8 cellular contexts compared by ENCODE assay signal in genomic region chr20:50103464-50104107, GRCh38. TPM values are rescaled to one million over a fixed set of nuclear protein-coding genes. Genes with fewer than 3 reads are reported as not detected.
DNase-seq lines count a peak whose midpoint lies in the region; ATAC-seq and TF ChIP-seq lines count a peak whose summit lies in the region.
"Not testable (repeated sequence)": the region's sequence is repeated elsewhere in the genome, so short reads cannot be mapped to it uniquely, and the experiment has no call there.

No MANE protein-coding gene starts in this region.

- peaks cover 48% of the 10 kb centered on the region; the same call in 1 of the 2 replicates for H3K79me2 ChIP-seq in H9 (ENCODE audit: insufficient read depth, low read length)
- H3K79me2 ChIP-seq in mesendoderm (ENCODE audit: control insufficient read depth, insufficient read depth, low read length), result peaks cover 68% of the 10 kb centered on the region

- H3K56ac ChIP-seq in H9 (ENCODE audit: insufficient read length, low read depth, low read length); mesendoderm (ENCODE audit: low read length): not testable (repeated sequence)

- ATAC-seq in activated B cell treated with CpG ODN at 0.5 μM for 24 hours (ENCODE audit: low read depth), result peak; percentile 45
- peak; percentile 67 for ATAC-seq in esophagus mucosa

- CTCF ChIA-PET in AG04449 (lab: Yijun Ruan, JAX), result interaction anchor here (0.6 to 8.2 kb wide), 6 partner anchors 12 to 125 kb away, joined by 3 to 99 read pairs (median 7); no protein-coding TSS in a partner anchor
- CTCF ChIA-PET in activated B cell treated with CpG ODN at 0.5 μM for 24 hours (lab: Charles Lee), result interaction anchor here (0.6 kb wide), 1 partner anchor 66 kb away, joined by 3 read pairs; no protein-coding TSS in a partner anchor

- H2BK20ac ChIP-seq in H9 (ENCODE audit: low read depth, low read length, poor library complexity, severe bottlenecking), result not testable (repeated sequence)

- H3K4me2 ChIP-seq in H9 (ENCODE audit: insufficient read depth, insufficient read length, low read length); mesendoderm (ENCODE audit: low read length): not testable (repeated sequence)

- H3K27me3 ChIP-seq in H9 (ENCODE audit: insufficient read depth, low read length); mesendoderm (ENCODE audit: insufficient read depth, low read length, poor library complexity): not testable (repeated sequence)

- not testable (repeated sequence) for H3K27me3 Mint-ChIP-seq in H9 (ENCODE audit: low read depth); activated B cell treated with CpG ODN at 0.5 μM for 24 hours; activated naive CD8-positive, alpha-beta T cell treated with anti-CD3 and anti-CD28 coated beads for 36 hours

- H3K4me3 Mint-ChIP-seq in H9; activated B cell treated with CpG ODN at 0.5 μM for 24 hours; activated naive CD8-positive, alpha-beta T cell treated with anti-CD3 and anti-CD28 coated beads for 36 hours: not testable (repeated sequence)

- H3K36me3 Mint-ChIP-seq in H9 (ENCODE audit: insufficient read depth in 1 of 3, low read depth in 3 of 3), result peaks cover 4 to 12% (median 6%) of the 10 kb centered on the region in 3 experiments; a peak in 5 of 7 replicates
- H3K36me3 Mint-ChIP-seq in activated B cell treated with CpG ODN at 0.5 μM for 24 hours (ENCODE audit: low read depth), result peaks cover 45% of the 10 kb centered on the region
- peaks cover 39% of the 10 kb centered on the region for H3K36me3 Mint-ChIP-seq in activated naive CD8-positive, alpha-beta T cell treated with anti-CD3 and anti-CD28 coated beads for 36 hours

- intact Hi-C loops in activated B cell treated with CpG ODN at 0.5 μM for 24 hours (cut with micrococcal nuclease), result not testable (repeated sequence)

- not testable (repeated sequence) for H2AFZ ChIP-seq in H9 (ENCODE audit: low read length)

- TF ChIP-seq CTCF in AG04449 (IDR thresholded peaks at IDR 0.05; ENCODE audit: insufficient read depth, low read length, missing control alignments); H9 (conservative IDR thresholded peaks at IDR 0.05); activated B cell treated with CpG ODN at 0.5 μM for 24 hours (IDR thresholded peaks at IDR 0.05): not testable (repeated sequence)

- H3K23ac ChIP-seq in H9 (ENCODE audit: insufficient read length, low read depth, low read length); mesendoderm (ENCODE audit: low read length): not testable (repeated sequence)

- not testable (repeated sequence) for H3K9me3 Mint-ChIP-seq in H9; activated B cell treated with CpG ODN at 0.5 μM for 24 hours; activated naive CD8-positive, alpha-beta T cell treated with anti-CD3 and anti-CD28 coated beads for 36 hours

- H3K9me3 ChIP-seq in H9 (ENCODE audit: control insufficient read depth, low read depth, low read length), result not testable (repeated sequence)

- not testable (repeated sequence) for H3K4me3 ChIP-seq in AG04449 (ENCODE audit: low read depth, low read length); mesendoderm (ENCODE audit: low read length)

- not testable (repeated sequence) for H2BK12ac ChIP-seq in H9 (ENCODE audit: insufficient read length, low read depth, low read length)

- H3K27ac Mint-ChIP-seq in H9, result peak overlapping the region in 2 of 3 experiments; percentile 53 to 70; a peak in 2 of 7 replicates
- H3K27ac Mint-ChIP-seq in activated B cell treated with CpG ODN at 0.5 μM for 24 hours, result not testable (repeated sequence)
- peak overlapping the region; percentile 55 for H3K27ac Mint-ChIP-seq in activated naive CD8-positive, alpha-beta T cell treated with anti-CD3 and anti-CD28 coated beads for 36 hours

- not testable (repeated sequence) for H3K4me1 ChIP-seq in H9 (ENCODE audit: insufficient read depth, low read length); mesendoderm (ENCODE audit: control insufficient read depth, low read depth, low read length)

- not testable (repeated sequence) for H3T11ph ChIP-seq in H9 (ENCODE audit: low read length)

- not testable (repeated sequence) for H4K5ac ChIP-seq in H9 (ENCODE audit: insufficient read length, low read depth, low read length); mesendoderm (ENCODE audit: low read length)

- H2BK5ac ChIP-seq in H9 (ENCODE audit: insufficient read length, low read length); mesendoderm (ENCODE audit: low read length): not testable (repeated sequence)

- not testable (repeated sequence) for H3K36me3 ChIP-seq in mesendoderm (ENCODE audit: control insufficient read depth, insufficient read depth, low read length)

- not testable (repeated sequence) for H2AK5ac ChIP-seq in H9 (ENCODE audit: insufficient read length, low read length); mesendoderm (ENCODE audit: low read length)

- H3K27ac ChIP-seq in H9 (ENCODE audit: insufficient read length, low read depth, low read length); mesendoderm (ENCODE audit: low read depth, low read length): not testable (repeated sequence)

- H2BK15ac ChIP-seq in H9 (ENCODE audit: low read depth, low read length); mesendoderm (replicated peaks; ENCODE audit: low read depth): not testable (repeated sequence)

- H3K4me1 Mint-ChIP-seq in H9, result peaks cover 30 to 41% of the 10 kb centered on the region in 2 experiments
- H3K4me1 Mint-ChIP-seq in activated B cell treated with CpG ODN at 0.5 μM for 24 hours, result peaks cover 67% of the 10 kb centered on the region
- H3K4me1 Mint-ChIP-seq in activated naive CD8-positive, alpha-beta T cell treated with anti-CD3 and anti-CD28 coated beads for 36 hours, result peaks cover 56% of the 10 kb centered on the region

- not testable (repeated sequence) for H3K18ac ChIP-seq in H9 (ENCODE audit: insufficient read length, low read depth, low read length); mesendoderm (ENCODE audit: low read length)

- H4K91ac ChIP-seq in H9 (ENCODE audit: insufficient read length, low read depth, low read length), result not testable (repeated sequence)

- not testable (repeated sequence) for H2BK120ac ChIP-seq in H9 (ENCODE audit: low read depth, low read length, poor library complexity, severe bottlenecking); mesendoderm (ENCODE audit: low read depth, low read length)

- WGBS in H9 (ENCODE audit: extremely low coverage, insufficient read length, low lambda C conversion rate), result no CpG with 5 or more reads among the region's 15 CpGs
- WGBS in mesendoderm (ENCODE audit: extremely low coverage, insufficient coverage, low lambda C conversion rate), result no CpG with 5 or more reads among the region's 15 CpGs

- not testable (repeated sequence) for H3K23me2 ChIP-seq in H9 (ENCODE audit: insufficient read length, low read depth, low read length, poor library complexity, severe bottlenecking)

- peak; percentile 56 for DNase-seq in AG04449 (ENCODE audit: low read depth, low spot score)
- DNase-seq in H9, activated B cell treated with CpG ODN at 0.5 μM for 24 hours: not testable (repeated sequence)
- DNase-seq in NOMO-1 treated with dmso at 0.1 percent for 144 hours (lab: John Stamatoyannopoulos, UW; ENCODE audit: unreplicated experiment), result peak; percentile 7
- DNase-seq in activated naive CD8-positive, alpha-beta T cell treated with anti-CD3 and anti-CD28 coated beads for 36 hours, result peak; percentile 23
- peak; percentile 71 for DNase-seq in mesendoderm
- DNase-seq in stimulated activated CD4-positive, alpha-beta T cell treated with anti-CD3 and anti-CD28 coated beads, Interleukin-4, amount 100 ng/mL, for 1 hour, result peak; percentile 45

- POLR2A ChIA-PET in AG04449 (lab: Yijun Ruan, JAX) (interaction anchor here (1.6 kb wide), 1 partner anchor 12 kb away, joined by 5 read pairs; no protein-coding TSS in a partner anchor), activated B cell treated with CpG ODN at 0.5 μM for 24 hours (lab: Charles Lee) (interaction anchor here (1.4 kb wide), 1 partner anchor 10 kb away, joined by 3 read pairs; the partner anchor contains the start of gene UBE2V1)

- H3K9ac ChIP-seq in H9 (ENCODE audit: extremely low read depth, insufficient read length, low read length); mesendoderm (ENCODE audit: low read length): not testable (repeated sequence)

- H3K79me1 ChIP-seq in H9 (ENCODE audit: insufficient read depth, low read depth, low read length, poor library complexity, severe bottlenecking), result not testable (repeated sequence)
- peaks cover 16% of the 10 kb centered on the region for H3K79me1 ChIP-seq in mesendoderm (ENCODE audit: low read length)

- H4K20me1 ChIP-seq in H9 (ENCODE audit: control insufficient read depth, insufficient read depth, insufficient read length), result not testable (repeated sequence)

- not testable (repeated sequence) for H3K4ac ChIP-seq in H9 (ENCODE audit: low read depth, low read length); mesendoderm (ENCODE audit: low read depth, low read length)

- H3K14ac ChIP-seq in H9 (ENCODE audit: insufficient read depth, low read length), result not testable (repeated sequence)

- not testable (repeated sequence) for H4K8ac ChIP-seq in H9 (replicated peaks; ENCODE audit: insufficient read length, low read depth, low read length); mesendoderm (ENCODE audit: low read depth, low read length)

RNA-seq across cellular contexts. Expression of gene UBE2V1, which starts 9.4 kb away (rescaled TPM):
- total RNA-seq in H9 (2021) (152 and 165 TPM in 2 replicates), activated B cell treated with CpG ODN at 0.5 μM for 24 hours (147 and 166 TPM in 2 replicates), esophagus mucosa (75.6 TPM)
- 100 to 1,000 TPM; 150 to 156 TPM for total RNA-seq in activated naive CD8-positive, alpha-beta T cell treated with anti-CD3 and anti-CD28 coated beads for 36 hours
- 280 TPM for polyA plus RNA-seq in mesendoderm (2013, experiment 1 of 2)
- 273 TPM for polyA plus RNA-seq in mesendoderm (2013, experiment 2 of 2)

RNA-seq across cellular contexts. Expression of gene PEDS1, which starts 49.9 kb away (rescaled TPM):
- total RNA-seq in H9 (2021) (29.3 and 32.4 TPM in 2 replicates), activated B cell treated with CpG ODN at 0.5 μM for 24 hours (9.8 and 9.9 TPM in 2 replicates), esophagus mucosa (27.0 TPM)
- total RNA-seq in activated naive CD8-positive, alpha-beta T cell treated with anti-CD3 and anti-CD28 coated beads for 36 hours, result 10 to 100 TPM; 17.4 to 19.3 TPM
- 59.8 TPM for polyA plus RNA-seq in mesendoderm (2013, experiment 1 of 2)
- 57.8 TPM for polyA plus RNA-seq in mesendoderm (2013, experiment 2 of 2)
